ENCODE assay signal across 15 cellular contexts in genomic region chr6:40552926-40553325, GRCh38. TPM values are rescaled to one million over a fixed set of nuclear protein-coding genes. Genes with fewer than 3 reads are reported as not detected.
A peak's percentile ranks its signal among the peaks of the same experiment; 100 is the strongest.
DNase-seq lines count a peak whose midpoint lies in the region; ATAC-seq and TF ChIP-seq lines count a peak whose summit lies in the region.
"Had no signal": no experiment of that assay in that cellular context is flagged by ENCODE, and none has a peak within 500 bp of the region (broad histone marks: within the 10 kb centered on the region; RNA-seq: fewer than 3 reads in every experiment).

No MANE protein-coding gene starts in this region.

- ATAC-seq in WTC11 (no peak), HG03045 (IDR thresholded peaks at IDR 0.05; ENCODE audit: unreplicated experiment) (no peak)
- ATAC-seq: A549, HCT116 had no signal

- POLR2A ChIA-PET in WTC11 (lab: Charles Lee): no interaction called here

- H3K36me3 Mint-ChIP-seq in WTC11: peaks cover 3% of the 10 kb centered on the region; the same call in 1 of the 2 replicates
- H3K36me3 Mint-ChIP-seq in Calu3 (ENCODE audit: insufficient read depth, unreplicated experiment): no peaks in the 10 kb centered on the region
- H3K36me3 Mint-ChIP-seq: CD4-positive, alpha-beta memory T cell had no signal

- CTCF ChIA-PET in WTC11 (lab: Charles Lee) (interaction anchor here (1.0 to 2.6 kb wide), 5 partner anchors 9 to 224 kb away, joined by 3 to 8 read pairs (median 7); partner anchors contain the start of gene LRFN2), Calu3 (lab: Charles Lee) (interaction anchor here (1.4 to 1.6 kb wide), 2 partner anchors 16 to 359 kb away, joined by 3 to 4 read pairs; no protein-coding TSS in a partner anchor)

- H3K4me3 Mint-ChIP-seq in WTC11 (no peak overlapping the region), Calu3 (ENCODE audit: low read depth, unreplicated experiment) (no peak overlapping the region)
- H3K4me3 Mint-ChIP-seq: CD4-positive, alpha-beta memory T cell had no signal

- no peak overlapping the region for H3K4me3 ChIP-seq in epithelial cell of proximal tubule (ENCODE audit: low read depth, low read length)
- H3K4me3 ChIP-seq: A549 had no signal

- DNase-seq in WTC11 (ENCODE audit: low spot score) (no peak), epithelial cell of proximal tubule (ENCODE audit: low read depth) (no peak), posterior vena cava (ENCODE audit: low spot score) (peak; percentile 50), NCI-H524 (lab: John Stamatoyannopoulos, UW) (no peak), Calu3 (no peak)
- DNase-seq: BE2C; CD4-positive, alpha-beta memory T cell; DMS153; DMS79 treated with DMSO at 0.1 percent for 48 hours; EL; IMR-90 had no signal

- H3K9me3 Mint-ChIP-seq in WTC11 (0 out of 2 replicates have a peak, but pooled peaks cover 4% of the 10 kb centered on the region), Calu3 (ENCODE audit: low read depth, unreplicated experiment) (no peaks in the 10 kb centered on the region)
- H3K9me3 Mint-ChIP-seq: CD4-positive, alpha-beta memory T cell had no signal

- no TSS peak for BruUV-seq in Calu3 (replicated peaks; lab: Mats Ljungman, UMichigan)

- H3K27me3 Mint-ChIP-seq in WTC11 (ENCODE audit: low read depth): no peaks in the 10 kb centered on the region; the same call in 1 of the 2 replicates
- H3K27me3 Mint-ChIP-seq in Calu3 (ENCODE audit: unreplicated experiment): peaks cover 70% of the 10 kb centered on the region

- H3K27ac Mint-ChIP-seq in WTC11 (peak overlapping the region; percentile 23; the same call in 1 of the 2 replicates), Calu3 (ENCODE audit: unreplicated experiment) (no peak overlapping the region)
- H3K27ac Mint-ChIP-seq: CD4-positive, alpha-beta memory T cell had no signal

- H3K4me1 Mint-ChIP-seq in WTC11: peaks cover 56% of the 10 kb centered on the region
- H3K4me1 Mint-ChIP-seq in Calu3 (ENCODE audit: low read depth, unreplicated experiment): no peaks in the 10 kb centered on the region
- H3K4me1 Mint-ChIP-seq: CD4-positive, alpha-beta memory T cell had no signal

- TF ChIP-seq CTCF in WTC11 (IDR thresholded peaks at IDR 0.05) (no peak), epithelial cell of proximal tubule (conservative IDR thresholded peaks at IDR 0.05; ENCODE audit: low read depth, low read length) (peak; percentile 17), Calu3 (IDR thresholded peaks at IDR 0.05; ENCODE audit: unreplicated experiment) (no peak)

- intact Hi-C loops in posterior vena cava (cut with DNase I) (no loop called here), Calu3 (cut with micrococcal nuclease; ENCODE audit: unreplicated experiment) (no loop called here)

TF ChIP-seq in WTC11, 78 proteins besides CTCF, POLR2A, EP300 and RAD21 (continues in another document):
- TF ChIP-seq ESRRA (CRISPR knock-in tag; IDR thresholded peaks at IDR 0.05; ENCODE audit: borderline replicate concordance) (no peak), ARID4B (CRISPR knock-in tag; IDR thresholded peaks at IDR 0.05; ENCODE audit: borderline replicate concordance) (no peak), TEAD1 (CRISPR knock-in tag; IDR thresholded peaks at IDR 0.05) (no peak), ATF2 (CRISPR knock-in tag; IDR thresholded peaks at IDR 0.05; ENCODE audit: borderline replicate concordance, low read depth) (no peak), ZNF512 (CRISPR knock-in tag; IDR thresholded peaks at IDR 0.05; ENCODE audit: borderline replicate concordance) (no peak), ATF6 (CRISPR knock-in tag; IDR thresholded peaks at IDR 0.05) (no peak), ETV6 (CRISPR knock-in tag; IDR thresholded peaks at IDR 0.05) (no peak), ZNF281 (CRISPR knock-in tag; IDR thresholded peaks at IDR 0.05) (no peak)

RNA-seq across cellular contexts. Expression of gene LRFN2, which starts 34.2 kb away (rescaled TPM):
- total RNA-seq in WTC11 (2021) (1.3 to 1.6 TPM (median 1.4 TPM) in 3 replicates), epithelial cell of proximal tubule (not detected in 2 replicates), posterior vena cava (not detected), Calu3 (2022) (not detected in 2 replicates)
- total RNA-seq: CD4-positive, alpha-beta memory T cell; H4; IMR-90 had no signal
